1 cellular context compared by ENCODE assay signal in the genomic region with DNA sequence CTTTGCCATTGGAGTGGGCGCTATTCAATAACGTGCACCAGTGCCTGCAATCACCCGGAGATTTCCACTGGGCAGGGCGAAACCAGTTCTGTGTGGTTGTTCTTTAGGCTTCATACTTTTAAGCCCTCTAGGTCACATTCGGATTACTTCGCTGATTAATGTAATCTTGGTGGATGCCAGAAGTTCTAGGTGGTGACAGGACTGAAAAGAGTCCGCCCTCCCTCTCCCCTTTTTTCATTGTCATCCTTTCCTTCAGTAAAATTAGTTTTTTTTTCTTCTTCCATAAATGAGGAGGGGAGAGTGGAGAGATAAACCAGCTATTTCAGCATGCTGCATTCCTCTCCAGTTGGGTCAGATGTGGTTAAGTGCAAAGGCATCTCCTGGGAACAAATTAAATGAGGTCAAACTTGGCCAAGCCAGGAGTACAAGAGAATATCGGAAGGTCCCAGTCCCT.
TF ChIP-seq lines count a peak whose summit lies in the region.

No MANE protein-coding gene starts in this region.

TF ChIP-seq in HepG2, 621 proteins besides CTCF, POLR2A, EP300 and RAD21:
- TF ChIP-seq ADNP (CRISPR knock-in tag; IDR thresholded peaks at IDR 0.05) (no peak), RBFOX2 (IDR thresholded peaks at IDR 0.05; ENCODE audit: low read depth, low read length) (0 out of 2 replicates have a peak, but pooled peaks have one; percentile 10)
